Comparison of ENCODE assay signal across 19 cellular contexts in genomic region chr14:89032086-89032649, GRCh38.
"Had no signal": no experiment of that assay in that cellular context is flagged by ENCODE, and none has a peak within 500 bp of the region (broad histone marks: within the 10 kb centered on the region; RNA-seq: fewer than 3 reads in every experiment).

No MANE protein-coding gene starts in this region.

- H3K27me3 ChIP-seq: body of pancreas had no signal

- H3K27ac Mint-ChIP-seq: activated CD4-positive, alpha-beta memory T cell treated with anti-CD3 and anti-CD28 coated beads for 36 hours; activated CD8-positive, alpha-beta memory T cell treated with anti-CD3 and anti-CD28 coated beads, Interleukin-2, amount 10 ng/mL, durations not matched to agents 7 days and 5 days; activated naive CD8-positive, alpha-beta T cell; activated T-cell treated with anti-CD3 and anti-CD28 coated beads, Interleukin-2, amount 50 U/mL, for 24 hours; memory B cell; natural killer cell; stimulated activated memory B cell treated with anti-CD40 and anti-IgM and Interleukin-4, amounts not matched to agents 10 μg/mL and 1 μg/mL and 100 μg/mL, for 72 hours had no signal

- H3K4me1 Mint-ChIP-seq: memory B cell; natural killer cell; stimulated activated memory B cell treated with anti-CD40 and anti-IgM and Interleukin-4, amounts not matched to agents 10 μg/mL and 1 μg/mL and 100 μg/mL, for 72 hours had no signal

- H3K4me3 Mint-ChIP-seq: activated CD4-positive, alpha-beta memory T cell treated with anti-CD3 and anti-CD28 coated beads for 36 hours; activated CD8-positive, alpha-beta memory T cell treated with anti-CD3 and anti-CD28 coated beads, Interleukin-2, amount 10 ng/mL, durations not matched to agents 7 days and 5 days; activated naive CD8-positive, alpha-beta T cell; activated T-cell treated with anti-CD3 and anti-CD28 coated beads, Interleukin-2, amount 50 U/mL, for 24 hours; memory B cell; natural killer cell; stimulated activated memory B cell treated with anti-CD40 and anti-IgM and Interleukin-4, amounts not matched to agents 10 μg/mL and 1 μg/mL and 100 μg/mL, for 72 hours had no signal

- DNase-seq: activated CD4-positive, alpha-beta memory T cell treated with anti-CD3 and anti-CD28 coated beads for 36 hours; activated CD4-positive, alpha-beta T cell treated with anti-CD3 and anti-CD28 coated beads for 1 hour; activated CD8-positive, alpha-beta memory T cell treated with anti-CD3 and anti-CD28 coated beads, Interleukin-2, amount 10 ng/mL, durations not matched to agents 7 days and 5 days; activated effector memory CD4-positive, alpha-beta T cell treated with anti-CD3 and anti-CD28 coated beads, Interleukin-2, amount 50 U/mL, for 16 hours; activated T-cell treated with anti-CD3 and anti-CD28 coated beads, Interleukin-2, amount 50 U/mL, for 24 hours; amygdala; body of pancreas; caudate nucleus; hippocampal formation; kidney glomerular epithelial cell; left ventricle myocardium superior; natural killer cell; stimulated activated CD4-positive, alpha-beta T cell treated with anti-CD3 and anti-CD28 coated beads, Interleukin-2, amount 100 ng/mL, for 48 hours; tibial artery had no signal

- ATAC-seq: activated CD8-positive, alpha-beta memory T cell treated with anti-CD3 and anti-CD28 coated beads, Interleukin-2, amount 10 ng/mL, durations not matched to agents 7 days and 5 days; body of pancreas; esophagus mucosa; left ventricle myocardium superior; natural killer cell; stimulated activated memory B cell treated with anti-CD40 and anti-IgM and Interleukin-4, amounts not matched to agents 10 μg/mL and 1 μg/mL and 100 μg/mL, for 72 hours had no signal

- H3K27ac ChIP-seq: body of pancreas, neutrophil, tibial artery had no signal

- H3K36me3 Mint-ChIP-seq: activated CD4-positive, alpha-beta memory T cell treated with anti-CD3 and anti-CD28 coated beads for 36 hours; activated CD8-positive, alpha-beta memory T cell treated with anti-CD3 and anti-CD28 coated beads, Interleukin-2, amount 10 ng/mL, durations not matched to agents 7 days and 5 days; activated naive CD8-positive, alpha-beta T cell; memory B cell; natural killer cell; stimulated activated memory B cell treated with anti-CD40 and anti-IgM and Interleukin-4, amounts not matched to agents 10 μg/mL and 1 μg/mL and 100 μg/mL, for 72 hours had no signal

- H3K36me3 ChIP-seq: neutrophil, tibial artery had no signal

- H3K4me3 ChIP-seq: body of pancreas, tibial artery had no signal

- H3K9me3 Mint-ChIP-seq: activated CD4-positive, alpha-beta memory T cell treated with anti-CD3 and anti-CD28 coated beads for 36 hours; activated T-cell treated with anti-CD3 and anti-CD28 coated beads, Interleukin-2, amount 50 U/mL, for 24 hours; memory B cell; natural killer cell; stimulated activated memory B cell treated with anti-CD40 and anti-IgM and Interleukin-4, amounts not matched to agents 10 μg/mL and 1 μg/mL and 100 μg/mL, for 72 hours had no signal

- H3K9me3 ChIP-seq: body of pancreas, neutrophil had no signal
